Comparison of ENCODE assay signal across 8 cellular contexts in genomic region chr19:6198896-6199239, GRCh38.
DNase-seq lines count a peak whose midpoint lies in the region; ATAC-seq, FAIRE-seq and TF ChIP-seq lines count a peak whose summit lies in the region.

No MANE protein-coding gene starts in this region.

- WGBS in GM12878 (ENCODE audit: insufficient coverage, insufficient replicate concordance, low lambda C conversion rate, missing lambda C conversion rate): 2% methylated on average over 8 of the region's 8 CpGs

- TF ChIP-seq EP300 in GM12878 (IDR thresholded peaks at IDR 0.05; ENCODE audit: borderline replicate concordance in 1 of 2, control insufficient read depth in 1 of 2, low read depth in 2 of 2, low read length in 2 of 2): no peak

- RAD21 ChIA-PET in GM12878 (lab: Charles Lee; ENCODE audit: unreplicated experiment): interaction anchor here (1.7 kb wide), 1 partner anchor 72 kb away, joined by 6 read pairs; no protein-coding TSS in a partner anchor

- H3K4me3 ChIP-seq in GM08714 (ENCODE audit: low read length): peak overlapping the region; percentile 63; the same call in 1 of the 2 replicates
- peak overlapping the region; percentile 79 for H3K4me3 ChIP-seq in GM12878
- peak overlapping the region; percentile 55 for H3K4me3 ChIP-seq in mononuclear cell (ENCODE audit: low read length)

- H3K9ac ChIP-seq in GM12878 (ENCODE audit: control insufficient read depth, insufficient read depth, low read length): peak overlapping the region; percentile 84

- peak overlapping the region; percentile 100 for H3K4me2 ChIP-seq in GM12878 (ENCODE audit: control insufficient read depth, insufficient read depth)

- H3K9me3 ChIP-seq in GM12878 (replicated peaks; ENCODE audit: control insufficient read depth, insufficient read depth, low read length): no peaks in the 10 kb centered on the region; the same call in 2 of the 3 replicates
- H3K9me3 ChIP-seq in mononuclear cell (ENCODE audit: low read depth, low read length): no peaks in the 10 kb centered on the region

- H3K27ac ChIP-seq in GM12878 (ENCODE audit: control insufficient read depth, insufficient read depth): peak overlapping the region; percentile 78

- TF ChIP-seq RAD21 in GM12878 (IDR thresholded peaks at IDR 0.05; ENCODE audit: insufficient read depth, low read depth, low read length): no peak

- H4K20me1 ChIP-seq in GM12878 (ENCODE audit: control insufficient read depth, insufficient read depth): no peaks in the 10 kb centered on the region

- peaks cover 15% of the 10 kb centered on the region for H3K4me1 ChIP-seq in GM12878 (ENCODE audit: control insufficient read depth, insufficient read depth, low read length)
- H3K4me1 ChIP-seq in mononuclear cell (ENCODE audit: insufficient read depth, low read length): peaks cover 18% of the 10 kb centered on the region

- ATAC-seq in HG03139 (IDR thresholded peaks at IDR 0.05; ENCODE audit: unreplicated experiment) (peak; percentile 10), GM12878 (peak; percentile 10), HG02798 (IDR thresholded peaks at IDR 0.05; ENCODE audit: poor library complexity, unreplicated experiment) (no peak), HG02885 (IDR thresholded peaks at IDR 0.05; ENCODE audit: poor library complexity, unreplicated experiment) (no peak)

- intact Hi-C loops in GM12878 (cut with micrococcal nuclease; ENCODE audit: unreplicated experiment): loop anchor here (2.0 kb wide), 1 partner anchor 32 kb away; no protein-coding TSS in a partner anchor

- no peaks in the 10 kb centered on the region; a peak in 1 of 4 replicates for H3K36me3 ChIP-seq in GM12878 (ENCODE audit: control insufficient read depth in 2 of 2, insufficient read depth in 2 of 2, low read length in 1 of 2)

- H3K27me3 ChIP-seq in GM12878 (replicated peaks in 1 of 2; ENCODE audit: control insufficient read depth in 2 of 2, insufficient read depth in 2 of 2, low read length in 1 of 2) (no peaks in the 10 kb centered on the region), mononuclear cell (ENCODE audit: insufficient read depth, low read length) (no peaks in the 10 kb centered on the region)

- TF ChIP-seq POLR2A in GM12878 (IDR thresholded peaks at IDR 0.05; ENCODE audit: low read depth, low read length): no peak

- POLR2A ChIA-PET in GM12878 (lab: Charles Lee): interaction anchor here (0.6 kb wide), 1 partner anchor 283 kb away, joined by 3 read pairs; no protein-coding TSS in a partner anchor

- peak overlapping the region; percentile 98 for H2AFZ ChIP-seq in GM12878 (ENCODE audit: control insufficient read depth, low read depth, low read length)

- no peak for FAIRE-seq in GM12878 (lab: Jason Lieb, UNC)

- no peak for TF ChIP-seq CTCF in GM12878 (IDR thresholded peaks at IDR 0.05 in 2 of 3, conservative IDR thresholded peaks at IDR 0.05 in 1 of 3; ENCODE audit: control insufficient read depth in 2 of 3, extremely low read depth in 1 of 3, insufficient read depth in 1 of 3, low read depth in 3 of 3, low read length in 3 of 3)

- DNase-seq in GM12878 (ENCODE audit: low read depth, low spot score): no peak
- no peak for DNase-seq in NCI-H1436 treated with DMSO at 0.1 percent for 48 hours (lab: John Stamatoyannopoulos, UW)
- no peak for DNase-seq in effector CD8-positive, alpha-beta T cell (lab: John Stamatoyannopoulos, UW)

- in situ Hi-C loops in GM12878 (cut with MboI): no loop called here

- H3K79me2 ChIP-seq in GM12878 (ENCODE audit: control insufficient read depth, insufficient read depth, low read length): peaks cover 13% of the 10 kb centered on the region

- SMC1A ChIA-PET in GM12878 (lab: Charles Lee; ENCODE audit: uncharacterized antibody, unreplicated experiment): interaction anchor here (0.7 kb wide), 1 partner anchor 19 kb away, joined by 3 read pairs; no protein-coding TSS in a partner anchor

- BruUV-seq in GM12878 (replicated peaks; lab: Mats Ljungman, UMichigan): TSS peak; percentile 90

- CTCF ChIA-PET in GM12878 (lab: Yijun Ruan, JAX): interaction anchor here (1.1 to 2.6 kb wide), 4 partner anchors 20 to 155 kb away, joined by 3 to 10 read pairs (median 4); no protein-coding TSS in a partner anchor

TF ChIP-seq in GM12878, 131 proteins besides CTCF, POLR2A, EP300 and RAD21:
- no peak for TF ChIP-seq CBX5 (IDR thresholded peaks at IDR 0.05; ENCODE audit: low read depth)
- TF ChIP-seq NFYA (IDR thresholded peaks at IDR 0.05; ENCODE audit: borderline replicate concordance, low read depth, low read length): no peak
- TF ChIP-seq NR2C2 (IDR thresholded peaks at IDR 0.05; ENCODE audit: borderline replicate concordance, control insufficient read depth, insufficient read length, low read depth): no peak
- no peak for TF ChIP-seq SP1 (IDR thresholded peaks at IDR 0.05; ENCODE audit: low read depth, low read length)
- 0 out of 2 replicates have a peak, but pooled peaks have one; percentile 19 for TF ChIP-seq ZNF384 (IDR thresholded peaks at IDR 0.05; ENCODE audit: borderline replicate concordance, low read depth, low read length)
- TF ChIP-seq MEF2B (IDR thresholded peaks at IDR 0.05; ENCODE audit: partially characterized antibody, poor library complexity, severe bottlenecking): peak; percentile 82
- no peak for TF ChIP-seq HDAC6 (IDR thresholded peaks at IDR 0.05; ENCODE audit: unreplicated experiment)

Comparison
In these comparisons a context has a peak if more than half of its experiments do, and no peak if none do; other contexts are left out.
1. ATAC-seq: peak in HG03139 (single experiment) and GM12878 (single experiment); none in HG02798 (single experiment) and HG02885 (single experiment).
2. Peak in every context shown above with its lines, with median percentiles within 50 percentile points of each other: H3K4me3 ChIP-seq.